In genomic region chr3:21902956-21903355, GRCh38 we compare ENCODE assay signal across 24 cellular contexts.
"Had no signal": no experiment of that assay in that cellular context is flagged by ENCODE, and none has a peak within 500 bp of the region (broad histone marks: within the 10 kb centered on the region; RNA-seq: fewer than 3 reads in every experiment).

No MANE protein-coding gene starts in this region.

- H3K4me3 ChIP-seq: neural progenitor cell, ovary, psoas muscle, right lobe of liver, sigmoid colon, stomach, testis, tibial artery, transverse colon, upper lobe of right lung, uterus had no signal

- ATAC-seq: natural killer cell; right cardiac atrium; right lobe of liver; stimulated activated effector memory CD8-positive, alpha-beta T cell treated with anti-CD3 and anti-CD28 coated beads, Interleukin-12 subunit alpha, Interleukin-12 subunit beta, amount 100 ng/mL, for 72 hours; stimulated activated naive B cell treated with anti-CD40 and anti-IgM and Interleukin-4, amounts not matched to agents 10 μg/mL and 1 μg/mL and 100 μg/mL, for 72 hours; upper lobe of right lung had no signal

- H3K9ac ChIP-seq: neural progenitor cell, parathyroid adenoma had no signal

- H3K9me3 ChIP-seq: ovary, psoas muscle, right lobe of liver, sigmoid colon, stomach, testis, tibial artery, transverse colon, upper lobe of right lung, uterus had no signal

- H3K27me3 ChIP-seq: neural progenitor cell, ovary, right lobe of liver, sigmoid colon, stomach, testis, tibial artery, transverse colon, upper lobe of right lung, uterus had no signal

- H3K79me2 ChIP-seq: parathyroid adenoma had no signal

- H3K27ac ChIP-seq: neural progenitor cell, ovary, parathyroid adenoma, psoas muscle, right lobe of liver, sigmoid colon, stomach, testis, tibial artery, transverse colon, upper lobe of right lung, uterus had no signal

- H2AFZ ChIP-seq: neural progenitor cell, parathyroid adenoma had no signal

- H3K4me2 ChIP-seq: neural progenitor cell had no signal

- H3K4me1 ChIP-seq: neural progenitor cell, parathyroid adenoma, psoas muscle, stomach, testis, tibial artery, transverse colon, upper lobe of right lung, uterus had no signal

- DNase-seq: natural killer cell; occipital lobe; ovary; posterior cingulate gyrus; psoas muscle; right cardiac atrium; right lobe of liver; sigmoid colon; small intestine; stimulated activated CD4-positive, alpha-beta T cell treated with anti-CD3 and anti-CD28 coated beads, Interleukin-15, amount 100 ng/mL, for 24 hours; stimulated activated CD4-positive, alpha-beta T cell treated with anti-CD3 and anti-CD28 coated beads, Interleukin-2, amount 100 ng/mL, for 24 hours; stimulated activated CD4-positive, alpha-beta T cell treated with anti-CD3 and anti-CD28 coated beads, Interleukin-2, amount 100 ng/mL, for 48 hours; stimulated activated CD4-positive, alpha-beta T cell treated with anti-CD3 and anti-CD28 coated beads, Interleukin-4, amount 100 ng/mL, for 24 hours; stimulated activated naive B cell treated with anti-CD40 and anti-IgM and Interleukin-4, amounts not matched to agents 10 μg/mL and 1 μg/mL and 100 μg/mL, for 72 hours; stimulated activated naive CD4-positive, alpha-beta T cell treated with Interleukin-2 at 50 U/mL for 16 hours; stomach; testis; tibial artery; transverse colon; upper lobe of right lung; uterus had no signal

- H3K36me3 ChIP-seq: neural progenitor cell, ovary, right lobe of liver, sigmoid colon, stomach, tibial artery, transverse colon, upper lobe of right lung, uterus had no signal
